Comparison of ENCODE assay signal across 17 cellular contexts in genomic region chr17:28968914-28969295, GRCh38. TPM values are rescaled to one million over a fixed set of nuclear protein-coding genes. Genes with fewer than 3 reads are reported as not detected.
A peak's percentile ranks its signal among the peaks of the same experiment; 100 is the strongest.
DNase-seq lines count a peak whose midpoint lies in the region; ATAC-seq, FAIRE-seq and TF ChIP-seq lines count a peak whose summit lies in the region.
"Had no signal": no experiment of that assay in that cellular context is flagged by ENCODE, and none has a peak within 500 bp of the region (broad histone marks: within the 10 kb centered on the region; RNA-seq: fewer than 3 reads in every experiment).

No MANE protein-coding gene starts in this region.

- H3K79me2 ChIP-seq in K562 (ENCODE audit: control insufficient read depth, insufficient read depth, low read length), result no peaks in the 10 kb centered on the region
- no peaks in the 10 kb centered on the region for H3K79me2 ChIP-seq in HepG2 (ENCODE audit: insufficient read depth, low read length)

- TF ChIP-seq CTCF in K562 (IDR thresholded peaks at IDR 0.05 in 2 of 3, conservative IDR thresholded peaks at IDR 0.05 in 1 of 3; ENCODE audit: insufficient read depth in 2 of 3, low read depth in 1 of 3, low read length in 3 of 3) (no peak), HepG2 (CRISPR knock-in tag; IDR thresholded peaks at IDR 0.05) (no peak), spleen (IDR thresholded peaks at IDR 0.05 in 8 of 11, conservative IDR thresholded peaks at IDR 0.05 in 3 of 11) (no peak)

- H3K9me3 Mint-ChIP-seq in T-helper 2 cell treated with Interferon-gamma antibody and Interleukin-4, amounts not matched to agents 5 μg/mL and 100 μg/mL, for 36 hours, result no peaks in the 10 kb centered on the region
- H3K9me3 Mint-ChIP-seq: CD8-positive, alpha-beta memory T cell; IgD-negative memory B cell had no signal

- H3K4me3 Mint-ChIP-seq in T-helper 2 cell treated with Interferon-gamma antibody and Interleukin-4, amounts not matched to agents 5 μg/mL and 100 μg/mL, for 36 hours, result no peak overlapping the region
- H3K4me3 Mint-ChIP-seq: CD8-positive, alpha-beta memory T cell; IgD-negative memory B cell had no signal

- H3K4me1 Mint-ChIP-seq in T-helper 2 cell treated with Interferon-gamma antibody and Interleukin-4, amounts not matched to agents 5 μg/mL and 100 μg/mL, for 36 hours (ENCODE audit: low read depth), result peaks cover 5% of the 10 kb centered on the region

- ATAC-seq in K562 (no peak), HepG2 (no peak)

- H3K9me1 ChIP-seq in K562 (ENCODE audit: control insufficient read depth, insufficient read depth, low read length), result no peaks in the 10 kb centered on the region

- intact Hi-C loops in K562 (cut with micrococcal nuclease) (no loop called here), HepG2 (cut with micrococcal nuclease; ENCODE audit: unreplicated experiment) (loop anchor here (10.0 kb wide), 2 partner anchors 46 to 106 kb away; no protein-coding TSS in a partner anchor), spleen (cut with DNase I; ENCODE audit: low total_unique reads) (no loop called here)

- DNase-seq in HTR-8/SVneo (ENCODE audit: insufficient read length, low spot score) (no peak), K562 (ENCODE audit: extremely low read depth in 1 of 4, low spot score in 3 of 4) (peak in 1 of 4 experiments; percentile 16), HepG2 (ENCODE audit: low spot score) (peak; percentile 32), spleen (peak; percentile 16), D341Med (ENCODE audit: low spot score) (no peak), DMS53 (lab: John Stamatoyannopoulos, UW) (no peak)
- no peak for DNase-seq in T-helper 2 cell treated with Interferon-gamma antibody and Interleukin-4, amounts not matched to agents 5 μg/mL and 100 μg/mL, for 36 hours (ENCODE audit: low spot score)
- DNase-seq: BE2C; CD8-positive, alpha-beta memory T cell; H7; NCI-H146; NCI-H2227 treated with DMSO at 0.1 percent for 48 hours; NCI-H524 treated with DMSO at 0.1 percent for 48 hours had no signal

- H4K20me1 ChIP-seq in K562 (replicated peaks; ENCODE audit: control insufficient read depth, insufficient read depth, low read length) (peaks cover 23% of the 10 kb centered on the region), HepG2 (ENCODE audit: insufficient read depth, low read length) (no peaks in the 10 kb centered on the region)

- no peak overlapping the region for H3K27ac ChIP-seq in K562 (ENCODE audit: extremely low read depth, low read depth, low read length)
- no peak overlapping the region for H3K27ac ChIP-seq in HepG2 (ENCODE audit: extremely low read length, insufficient read depth, low read length)
- H3K27ac ChIP-seq in spleen, result no peak overlapping the region
- H3K27ac ChIP-seq: RWPE1, SJSA1 had no signal

- peaks cover 30 to 58% of the 10 kb centered on the region in 2 experiments; a peak in 4 of 5 replicates for H3K27me3 ChIP-seq in K562 (ENCODE audit: control insufficient read depth in 2 of 2, insufficient read depth in 2 of 2, low read length in 2 of 2)
- peaks cover 2 to 66% of the 10 kb centered on the region in 2 experiments; a peak in 4 of 5 replicates for H3K27me3 ChIP-seq in HepG2 (ENCODE audit: control insufficient read depth in 1 of 2, insufficient read depth in 2 of 2, low read length in 2 of 2)
- peaks cover 0 to 17% (median 8%) of the 10 kb centered on the region in 7 donors for H3K27me3 ChIP-seq in spleen (replicated peaks in 1 of 7)
- H3K27me3 ChIP-seq: BE2C had no signal

- no peak for TF ChIP-seq POLR2A in K562 (conservative IDR thresholded peaks at IDR 0.05)
- no peak for TF ChIP-seq POLR2A in HepG2 (IDR thresholded peaks at IDR 0.05; ENCODE audit: insufficient read depth in 1 of 2, low read depth in 2 of 2, low read length in 2 of 2)
- no peak for TF ChIP-seq POLR2A in spleen (IDR thresholded peaks at IDR 0.05)

- H3K4me3 ChIP-seq in K562, result no peak overlapping the region
- H3K4me3 ChIP-seq in HepG2 (replicated peaks in 1 of 3; ENCODE audit: insufficient read depth in 1 of 3, low read depth in 2 of 3, low read length in 3 of 3), result no peak overlapping the region
- no peak overlapping the region for H3K4me3 ChIP-seq in spleen
- H3K4me3 ChIP-seq: SJSA1 had no signal

- no peak for TF ChIP-seq EP300 in K562 (IDR thresholded peaks at IDR 0.05; ENCODE audit: low read length)
- no peak for TF ChIP-seq EP300 in HepG2 (IDR thresholded peaks at IDR 0.05; ENCODE audit: low read depth in 2 of 2, low read length in 2 of 2)
- no peak for TF ChIP-seq EP300 in HepG2 (CRISPR knock-in tag; IDR thresholded peaks at IDR 0.05; ENCODE audit: borderline replicate concordance)

- no peaks in the 10 kb centered on the region for H3K27me3 Mint-ChIP-seq in T-helper 2 cell treated with Interferon-gamma antibody and Interleukin-4, amounts not matched to agents 5 μg/mL and 100 μg/mL, for 36 hours (ENCODE audit: low read depth)

- no peaks in the 10 kb centered on the region for H3K9me3 ChIP-seq in K562 (replicated peaks; ENCODE audit: control insufficient read depth, insufficient read depth, low read depth, low read length)
- no peaks in the 10 kb centered on the region for H3K9me3 ChIP-seq in HepG2 (ENCODE audit: low read length)
- no peaks in the 10 kb centered on the region for H3K9me3 ChIP-seq in spleen
- H3K9me3 ChIP-seq: BE2C, SJSA1 had no signal

- POLR2A ChIA-PET in K562 (lab: Yijun Ruan, JAX), result interaction anchor here (1.9 kb wide), 1 partner anchor 15 kb away, joined by 4 read pairs; no protein-coding TSS in a partner anchor
- POLR2A ChIA-PET in HepG2 (lab: Yijun Ruan, JAX), result interaction anchor here (0.7 kb wide), 1 partner anchor 91 kb away, joined by 4 read pairs; no protein-coding TSS in a partner anchor

- H3K4me2 ChIP-seq in K562 (ENCODE audit: insufficient read depth, low read length), result no peak overlapping the region
- peak overlapping the region; percentile 39; the same call in 1 of the 2 replicates for H3K4me2 ChIP-seq in HepG2 (ENCODE audit: low read depth, low read length)

- H3K27ac Mint-ChIP-seq in T-helper 2 cell treated with Interferon-gamma antibody and Interleukin-4, amounts not matched to agents 5 μg/mL and 100 μg/mL, for 36 hours, result no peak overlapping the region
- H3K27ac Mint-ChIP-seq: IgD-negative memory B cell had no signal

- H3K9ac ChIP-seq in K562 (ENCODE audit: insufficient read depth in 1 of 2, low read depth in 2 of 2, low read length in 2 of 2) (no peak overlapping the region), HepG2 (ENCODE audit: insufficient read depth, low read depth, low read length) (no peak overlapping the region)

- BruUV-seq in K562 (replicated peaks; lab: Mats Ljungman, UMichigan), result no TSS peak
- no TSS peak for BruUV-seq in HepG2 (replicated peaks; lab: Mats Ljungman, UMichigan)

- WGBS in K562 (ENCODE audit: insufficient coverage, low coverage, missing lambda C conversion rate), result 0% methylated on average over 2 of the region's 2 CpGs
- 4% methylated on average over 2 of the region's 2 CpGs for whole genome bisulfite sequencing in HepG2 (ENCODE audit: low lambda C conversion rate)
- 61 to 72% (median 66%) methylated on average over 2 of the region's 2 CpGs for WGBS in spleen, 5 donors

- TF ChIP-seq RAD21 in K562 (CRISPR knock-in tag; conservative IDR thresholded peaks at IDR 0.05 in 1 of 2, IDR thresholded peaks at IDR 0.05 in 1 of 2) (no peak), HepG2 (CRISPR knock-in tag; IDR thresholded peaks at IDR 0.05) (no peak)

- in situ Hi-C loops in K562 (cut with MboI), result loop anchor here (5.0 kb wide), 1 partner anchor 138 kb away; no protein-coding TSS in a partner anchor
- in situ Hi-C loops in HepG2 (cut with HindIII; ENCODE audit: extremely low pct_ligation_motif_present, low pct_unique_long_range_greater_than_20kb), result loop anchor here (5.0 kb wide), 1 partner anchor 138 kb away; no protein-coding TSS in a partner anchor

- H3K4me1 ChIP-seq in K562 (replicated peaks in 1 of 2; ENCODE audit: control insufficient read depth in 2 of 2, insufficient read depth in 2 of 2, low read length in 2 of 2) (peaks cover 0 to 3% of the 10 kb centered on the region in 2 experiments; a peak in 2 of 5 replicates), HepG2 (ENCODE audit: insufficient read depth, low read length) (peaks cover 48% of the 10 kb centered on the region), spleen (peaks cover 0 to 49% (median 16%) of the 10 kb centered on the region in 6 donors)

- CTCF ChIA-PET in K562 (lab: Yijun Ruan, JAX; ENCODE audit: low intra/inter-chr PET ratio) (no interaction called here), HepG2 (lab: Yijun Ruan, JAX; ENCODE audit: low intra/inter-chr PET ratio, low total read pairs) (interaction anchor here (1.2 kb wide), 1 partner anchor 143 kb away, joined by 3 read pairs; no protein-coding TSS in a partner anchor)

- peak; percentile 16 for FAIRE-seq in HTR-8/SVneo (lab: Jason Lieb, UNC)
- peak; percentile 32 for FAIRE-seq in K562 (lab: Jason Lieb, UNC)
- FAIRE-seq in HepG2 (lab: Jason Lieb, UNC), result peak; percentile 40

- H3K36me3 ChIP-seq in K562 (ENCODE audit: control insufficient read depth, insufficient read depth, low read length) (no peaks in the 10 kb centered on the region), HepG2 (replicated peaks in 1 of 2; ENCODE audit: control insufficient read depth in 1 of 2, insufficient read depth in 2 of 2, low read length in 2 of 2) (no peaks in the 10 kb centered on the region), spleen (no peaks in the 10 kb centered on the region)
- H3K36me3 ChIP-seq: BE2C, SJSA1 had no signal

- H3K36me3 Mint-ChIP-seq in T-helper 2 cell treated with Interferon-gamma antibody and Interleukin-4, amounts not matched to agents 5 μg/mL and 100 μg/mL, for 36 hours (ENCODE audit: low read depth), result no peaks in the 10 kb centered on the region
- H3K36me3 Mint-ChIP-seq: CD8-positive, alpha-beta memory T cell; IgD-negative memory B cell had no signal

- H2AFZ ChIP-seq in K562 (ENCODE audit: low read depth, low read length), result no peak overlapping the region
- no peak overlapping the region for H2AFZ ChIP-seq in HepG2 (ENCODE audit: low read length)

RNA-seq across cellular contexts. Expression of gene PHF12, which starts 17.6 kb away (rescaled TPM):
- total RNA-seq in K562 (2011; cell fraction: chromatin; rRNA removed; ENCODE audit: low replicate concordance), result 126 and 135 TPM in 2 replicates
- 70.4 and 78.8 TPM in 2 replicates for total RNA-seq in K562 (2011; cell fraction: nucleolus; rRNA removed)
- total RNA-seq in K562 (2011; cell fraction: nucleoplasm; rRNA removed), result 90.9 and 130 TPM in 2 replicates
- 17.7 and 18.7 TPM in 2 replicates for total RNA-seq in K562 (2014; rRNA removed)
- 8.2 and 8.3 TPM in 2 replicates for total RNA-seq in K562 (2014; rRNA removed; fragmentation: Illumina TruSeq; extraction: Trizol)
- 10.4 and 12.0 TPM in 2 replicates for total RNA-seq in K562 (2015; rRNA removed; fragmentation: Illumina TruSeq; extraction: Trizol)
- total RNA-seq in K562 (2021), result 24.0 and 31.3 TPM in 2 replicates
- 13.5 and 27.0 TPM in 2 replicates for polyA plus RNA-seq in K562 (2011; rRNA removed)
- 17.1 and 19.2 TPM in 2 replicates for polyA plus RNA-seq in K562 (2011; cell fraction: cytosol; rRNA removed)
- polyA plus RNA-seq in K562 (2011; cell fraction: nucleus; rRNA removed), result 115 and 157 TPM in 2 replicates
- polyA plus RNA-seq in K562 (2012), result 27.6 and 28.9 TPM in 2 replicates
- 19.9 and 21.4 TPM in 2 replicates for polyA plus RNA-seq in K562 (2014; fragmentation: Illumina TruSeq; extraction: Trizol)
- polyA plus RNA-seq in K562 (2014; fragmentation: Nextera tagmentation; extraction: Ambion mirVana), result 1 to 10 TPM in 1 of 2 experiments, under 1 TPM in 1; 0.82 to 1.1 TPM
- 21.5 and 21.8 TPM in 2 replicates for polyA plus RNA-seq in K562 (2014; rRNA removed)
- 18.1 and 18.7 TPM in 2 replicates for polyA minus RNA-seq in K562 (2011; rRNA and poly(A)+ RNA removed)
- 12.2 and 15.7 TPM in 2 replicates for polyA minus RNA-seq in K562 (2011; cell fraction: cytosol; rRNA and poly(A)+ RNA removed)
- 23.6 and 27.0 TPM in 2 replicates for polyA minus RNA-seq in K562 (2011; cell fraction: nucleus; rRNA and poly(A)+ RNA removed)
- 9.8 and 10.0 TPM in 2 replicates for total RNA-seq in HepG2 (2016; rRNA removed; fragmentation: Illumina TruSeq; extraction: Trizol)
- 38.8 and 40.7 TPM in 2 replicates for total RNA-seq in HepG2 (2016; cell fraction: cytosol; rRNA removed; fragmentation: Illumina TruSeq; extraction: Trizol; ENCODE audit: low read depth)
- 6.6 and 12.3 TPM in 2 replicates for total RNA-seq in HepG2 (2016; cell fraction: insoluble cytoplasmic fraction; rRNA removed; fragmentation: Illumina TruSeq; extraction: Trizol)
- total RNA-seq in HepG2 (2016; cell fraction: membrane; rRNA removed; fragmentation: Illumina TruSeq; extraction: Trizol), result 20.1 and 21.2 TPM in 2 replicates
- 11.6 and 13.5 TPM in 2 replicates for total RNA-seq in HepG2 (2016; cell fraction: nucleus; rRNA removed; fragmentation: Illumina TruSeq; extraction: Trizol)
- 17.1 and 23.9 TPM in 2 replicates for polyA plus RNA-seq in HepG2 (2011; rRNA removed)
- polyA plus RNA-seq in HepG2 (2011; cell fraction: cytosol; rRNA removed), result 9.0 and 10.2 TPM in 2 replicates
- polyA plus RNA-seq in HepG2 (2011; cell fraction: nucleus; rRNA removed), result 40.3 and 44.7 TPM in 2 replicates
- polyA plus RNA-seq in HepG2 (2012), result 12.4 and 17.6 TPM in 2 replicates
- polyA plus RNA-seq in HepG2 (2016; cell fraction: cytosol; fragmentation: Illumina TruSeq; extraction: Trizol; ENCODE audit: low read depth), result 2.7 and 2.8 TPM in 2 replicates
- polyA plus RNA-seq in HepG2 (2016; cell fraction: insoluble cytoplasmic fraction; fragmentation: Illumina TruSeq; extraction: Trizol; ENCODE audit: low read depth), result 11.3 and 15.3 TPM in 2 replicates
- 9.9 and 10.4 TPM in 2 replicates for polyA plus RNA-seq in HepG2 (2016; cell fraction: membrane; fragmentation: Illumina TruSeq; extraction: Trizol; ENCODE audit: low read depth)
- polyA plus RNA-seq in HepG2 (2016; cell fraction: nucleus; fragmentation: Illumina TruSeq; extraction: Trizol; ENCODE audit: insufficient read depth, low read depth), result 39.1 and 44.1 TPM in 2 replicates
- polyA minus RNA-seq in HepG2 (2011; rRNA and poly(A)+ RNA removed; ENCODE audit: low replicate concordance), result 32.1 and 43.1 TPM in 2 replicates
- polyA minus RNA-seq in HepG2 (2011; cell fraction: cytosol; rRNA and poly(A)+ RNA removed), result 13.8 and 18.0 TPM in 2 replicates
- polyA minus RNA-seq in HepG2 (2011; cell fraction: nucleus; rRNA and poly(A)+ RNA removed), result 23.6 and 28.2 TPM in 2 replicates
- total RNA-seq in spleen, result 100 to 1,000 TPM in 2 of 7 donors, 10 to 100 TPM in 5; 65.9 to 118 (median 84.9) TPM
- polyA plus RNA-seq in spleen, result 10 to 100 TPM; 16.2 to 22.0 (median 20.0) TPM

RNA-seq across cellular contexts. Expression of gene SEZ6, which starts 36.9 kb away (rescaled TPM):
- not detected in 2 replicates for total RNA-seq in K562 (2011; cell fraction: chromatin; rRNA removed; ENCODE audit: low replicate concordance)
- total RNA-seq in K562 (2011; cell fraction: nucleolus; rRNA removed), result not detected in 2 replicates
- total RNA-seq in K562 (2011; cell fraction: nucleoplasm; rRNA removed), result not detected in 2 replicates
- total RNA-seq in K562 (2014; rRNA removed) (not detected in 2 replicates), K562 (2014; rRNA removed; fragmentation: Illumina TruSeq; extraction: Trizol) (not detected in 2 replicates), K562 (2015; rRNA removed; fragmentation: Illumina TruSeq; extraction: Trizol) (not detected in 2 replicates), K562 (2021) (not detected in 2 replicates), HepG2 (2016; rRNA removed; fragmentation: Illumina TruSeq; extraction: Trizol) (not detected in 2 replicates), spleen (under 1 TPM in 1 of 7 donors, not detected in 6; 0.88 TPM)
- polyA plus RNA-seq in K562 (2011; rRNA removed) (not detected in 2 replicates), K562 (2014; fragmentation: Illumina TruSeq; extraction: Trizol) (not detected in 2 replicates), K562 (2014; fragmentation: Nextera tagmentation; extraction: Ambion mirVana) (not detected), K562 (2014; rRNA removed) (not detected in 2 replicates), HepG2 (2011; rRNA removed) (0.01 TPM in 1 of 2 replicates, not detected in the other), spleen (not detected)
- polyA plus RNA-seq in K562 (2011; cell fraction: cytosol; rRNA removed), result not detected in 2 replicates
- not detected in 2 replicates for polyA plus RNA-seq in K562 (2011; cell fraction: nucleus; rRNA removed)
- not detected in 2 replicates for polyA plus RNA-seq in K562 (2012)
- not detected in 2 replicates for polyA minus RNA-seq in K562 (2011; rRNA and poly(A)+ RNA removed)
- not detected in 2 replicates for polyA minus RNA-seq in K562 (2011; cell fraction: cytosol; rRNA and poly(A)+ RNA removed)
- polyA minus RNA-seq in K562 (2011; cell fraction: nucleus; rRNA and poly(A)+ RNA removed), result not detected in 2 replicates
- not detected in 2 replicates for total RNA-seq in HepG2 (2016; cell fraction: cytosol; rRNA removed; fragmentation: Illumina TruSeq; extraction: Trizol; ENCODE audit: low read depth)
- not detected in 2 replicates for total RNA-seq in HepG2 (2016; cell fraction: insoluble cytoplasmic fraction; rRNA removed; fragmentation: Illumina TruSeq; extraction: Trizol)
- not detected in 2 replicates for total RNA-seq in HepG2 (2016; cell fraction: membrane; rRNA removed; fragmentation: Illumina TruSeq; extraction: Trizol)
- not detected in 2 replicates for total RNA-seq in HepG2 (2016; cell fraction: nucleus; rRNA removed; fragmentation: Illumina TruSeq; extraction: Trizol)
- 0.03 TPM in 1 of 2 replicates, not detected in the other for polyA plus RNA-seq in HepG2 (2011; cell fraction: cytosol; rRNA removed)
- 0.26 and 0.52 TPM in 2 replicates for polyA plus RNA-seq in HepG2 (2011; cell fraction: nucleus; rRNA removed)
- polyA plus RNA-seq in HepG2 (2012), result 0.38 TPM in 1 of 2 replicates, not detected in the other
- not detected in 2 replicates for polyA plus RNA-seq in HepG2 (2016; cell fraction: cytosol; fragmentation: Illumina TruSeq; extraction: Trizol; ENCODE audit: low read depth)
- not detected in 2 replicates for polyA plus RNA-seq in HepG2 (2016; cell fraction: insoluble cytoplasmic fraction; fragmentation: Illumina TruSeq; extraction: Trizol; ENCODE audit: low read depth)
- polyA plus RNA-seq in HepG2 (2016; cell fraction: membrane; fragmentation: Illumina TruSeq; extraction: Trizol; ENCODE audit: low read depth), result not detected in 2 replicates
- not detected in 2 replicates for polyA plus RNA-seq in HepG2 (2016; cell fraction: nucleus; fragmentation: Illumina TruSeq; extraction: Trizol; ENCODE audit: insufficient read depth, low read depth)
- polyA minus RNA-seq in HepG2 (2011; rRNA and poly(A)+ RNA removed; ENCODE audit: low replicate concordance), result not detected in 2 replicates
- not detected in 2 replicates for polyA minus RNA-seq in HepG2 (2011; cell fraction: cytosol; rRNA and poly(A)+ RNA removed)
- not detected in 2 replicates for polyA minus RNA-seq in HepG2 (2011; cell fraction: nucleus; rRNA and poly(A)+ RNA removed)
- total RNA-seq: CD8-positive, alpha-beta memory T cell; OCI-LY7; SJSA1 had no signal

Comparison
In these comparisons a context has a peak if more than half of its experiments do, and no peak if none do; other contexts are left out.
1. DNase-seq: peak in HepG2 (single experiment) and spleen (single experiment); none in HTR-8/SVneo (single experiment), T-helper 2 cell treated with Interferon-gamma antibody and Interleukin-4, amounts not matched to agents 5 μg/mL and 100 μg/mL, for 36 hours (single experiment), D341Med (single experiment) and DMS53 (single experiment).